ENCODE assay signal across 1 cellular context in genomic region chr4:105281016-105281415, GRCh38.
TF ChIP-seq lines count a peak whose summit lies in the region.

No MANE protein-coding gene starts in this region.

TF ChIP-seq in GM23338, 12 proteins besides CTCF, POLR2A, EP300 and RAD21:
- TF ChIP-seq, protein P1, sequence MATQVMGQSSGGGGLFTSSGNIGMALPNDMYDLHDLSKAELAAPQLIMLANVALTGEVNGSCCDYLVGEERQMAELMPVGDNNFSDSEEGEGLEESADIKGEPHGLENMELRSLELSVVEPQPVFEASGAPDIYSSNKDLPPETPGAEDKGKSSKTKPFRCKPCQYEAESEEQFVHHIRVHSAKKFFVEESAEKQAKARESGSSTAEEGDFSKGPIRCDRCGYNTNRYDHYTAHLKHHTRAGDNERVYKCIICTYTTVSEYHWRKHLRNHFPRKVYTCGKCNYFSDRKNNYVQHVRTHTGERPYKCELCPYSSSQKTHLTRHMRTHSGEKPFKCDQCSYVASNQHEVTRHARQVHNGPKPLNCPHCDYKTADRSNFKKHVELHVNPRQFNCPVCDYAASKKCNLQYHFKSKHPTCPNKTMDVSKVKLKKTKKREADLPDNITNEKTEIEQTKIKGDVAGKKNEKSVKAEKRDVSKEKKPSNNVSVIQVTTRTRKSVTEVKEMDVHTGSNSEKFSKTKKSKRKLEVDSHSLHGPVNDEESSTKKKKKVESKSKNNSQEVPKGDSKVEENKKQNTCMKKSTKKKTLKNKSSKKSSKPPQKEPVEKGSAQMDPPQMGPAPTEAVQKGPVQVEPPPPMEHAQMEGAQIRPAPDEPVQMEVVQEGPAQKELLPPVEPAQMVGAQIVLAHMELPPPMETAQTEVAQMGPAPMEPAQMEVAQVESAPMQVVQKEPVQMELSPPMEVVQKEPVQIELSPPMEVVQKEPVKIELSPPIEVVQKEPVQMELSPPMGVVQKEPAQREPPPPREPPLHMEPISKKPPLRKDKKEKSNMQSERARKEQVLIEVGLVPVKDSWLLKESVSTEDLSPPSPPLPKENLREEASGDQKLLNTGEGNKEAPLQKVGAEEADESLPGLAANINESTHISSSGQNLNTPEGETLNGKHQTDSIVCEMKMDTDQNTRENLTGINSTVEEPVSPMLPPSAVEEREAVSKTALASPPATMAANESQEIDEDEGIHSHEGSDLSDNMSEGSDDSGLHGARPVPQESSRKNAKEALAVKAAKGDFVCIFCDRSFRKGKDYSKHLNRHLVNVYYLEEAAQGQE (IDR thresholded peaks at IDR 0.05; ENCODE audit: unreplicated experiment), result no peak
- TF ChIP-seq CREB1 (CRISPR knock-in tag; IDR thresholded peaks at IDR 0.05; ENCODE audit: low read depth) (no peak), POLR2AphosphoS5 (IDR thresholded peaks at IDR 0.05; ENCODE audit: low read depth) (no peak), ZNF114 (CRISPR knock-in tag; IDR thresholded peaks at IDR 0.05) (no peak), EZH2phosphoT487 (IDR thresholded peaks at IDR 0.05; ENCODE audit: unreplicated experiment) (no peak), ZNF331 (CRISPR knock-in tag; IDR thresholded peaks at IDR 0.05; ENCODE audit: low read depth) (no peak), NANOG (IDR thresholded peaks at IDR 0.05; ENCODE audit: borderline replicate concordance) (no peak), ZNF462 (CRISPR knock-in tag; IDR thresholded peaks at IDR 0.05) (no peak), STAT1 (IDR thresholded peaks at IDR 0.05; ENCODE audit: unreplicated experiment) (no peak), JUNB (IDR thresholded peaks at IDR 0.05; ENCODE audit: unreplicated experiment) (no peak), EZH2 (IDR thresholded peaks at IDR 0.05; ENCODE audit: low read depth, unreplicated experiment) (no peak)
- TF ChIP-seq, protein P2, sequence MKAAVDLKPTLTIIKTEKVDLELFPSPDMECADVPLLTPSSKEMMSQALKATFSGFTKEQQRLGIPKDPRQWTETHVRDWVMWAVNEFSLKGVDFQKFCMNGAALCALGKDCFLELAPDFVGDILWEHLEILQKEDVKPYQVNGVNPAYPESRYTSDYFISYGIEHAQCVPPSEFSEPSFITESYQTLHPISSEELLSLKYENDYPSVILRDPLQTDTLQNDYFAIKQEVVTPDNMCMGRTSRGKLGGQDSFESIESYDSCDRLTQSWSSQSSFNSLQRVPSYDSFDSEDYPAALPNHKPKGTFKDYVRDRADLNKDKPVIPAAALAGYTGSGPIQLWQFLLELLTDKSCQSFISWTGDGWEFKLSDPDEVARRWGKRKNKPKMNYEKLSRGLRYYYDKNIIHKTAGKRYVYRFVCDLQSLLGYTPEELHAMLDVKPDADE (IDR thresholded peaks at IDR 0.05), result no peak
